12 cellular contexts compared by ENCODE assay signal in genomic region chr2:120576509-120577474, GRCh38.
A peak's percentile ranks its signal among the peaks of the same experiment; 100 is the strongest.
DNase-seq lines count a peak whose midpoint lies in the region; ATAC-seq, FAIRE-seq and TF ChIP-seq lines count a peak whose summit lies in the region.
"Had no signal": no experiment of that assay in that cellular context is flagged by ENCODE, and none has a peak within 500 bp of the region (broad histone marks: within the 10 kb centered on the region; RNA-seq: fewer than 3 reads in every experiment).

No MANE protein-coding gene starts in this region.

- H3K9me3 ChIP-seq in breast epithelium (no peaks in the 10 kb centered on the region), right cardiac atrium (ENCODE audit: control insufficient read depth, low read length) (no peaks in the 10 kb centered on the region), stomach (no peaks in the 10 kb centered on the region)

- peak; percentile 49 for DNase-seq in GM23338 (ENCODE audit: low spot score)
- peak; percentile 57 to 77 for DNase-seq in breast epithelium (ENCODE audit: low spot score in 2 of 2)
- peak; percentile 59 to 87 (median 85) for DNase-seq in right cardiac atrium
- peak; percentile 39 for DNase-seq in stomach
- DNase-seq in T-helper 2 cell treated with Interferon-gamma antibody and Interleukin-4, amounts not matched to agents 5 μg/mL and 100 μg/mL, for 36 hours (ENCODE audit: low spot score) = no peak
- DNase-seq in D721Med (ENCODE audit: insufficient read length, low spot score) = no peak
- no peak for DNase-seq in GM12891 (ENCODE audit: insufficient read length, low spot score)
- DNase-seq: activated CD8-positive, alpha-beta memory T cell treated with anti-CD3 and anti-CD28 coated beads, Interleukin-2, amount 50 U/mL, for 4 hours; NCI-H1930 had no signal

- no peaks in the 10 kb centered on the region for H3K79me2 ChIP-seq in GM23338 (replicated peaks; ENCODE audit: insufficient read depth)

- no peak for TF ChIP-seq EP300 in stomach (IDR thresholded peaks at IDR 0.05)

- intact Hi-C loops in breast epithelium (cut with DNase I; ENCODE audit: low total_unique reads) (loop anchor here (5.0 kb wide), 1 partner anchor 1444 kb away; no protein-coding TSS in a partner anchor), right cardiac atrium (cut with DNase I) (no loop called here), stomach (cut with DNase I; ENCODE audit: low total_unique reads) (no loop called here)

- H3K27me3 ChIP-seq in GM23338 (ENCODE audit: insufficient read depth) = peaks cover 72% of the 10 kb centered on the region
- no peaks in the 10 kb centered on the region for H3K27me3 ChIP-seq in breast epithelium
- H3K27me3 ChIP-seq in right cardiac atrium (ENCODE audit: control insufficient read depth, insufficient read depth) = no peaks in the 10 kb centered on the region
- H3K27me3 ChIP-seq in stomach = peaks cover 0 to 20% (median 10%) of the 10 kb centered on the region in 3 donors

- TF ChIP-seq POLR2A in breast epithelium (IDR thresholded peaks at IDR 0.05) (no peak), stomach (IDR thresholded peaks at IDR 0.05) (no peak), GM12891 (IDR thresholded peaks at IDR 0.05; ENCODE audit: low read depth, low read length) (no peak)

- peak overlapping the region; percentile 63 for H3K4me3 Mint-ChIP-seq in GM23338
- H3K4me3 Mint-ChIP-seq in T-helper 2 cell treated with Interferon-gamma antibody and Interleukin-4, amounts not matched to agents 5 μg/mL and 100 μg/mL, for 36 hours = no peak overlapping the region
- H3K4me3 Mint-ChIP-seq: type B pancreatic cell had no signal

- no peaks in the 10 kb centered on the region for H3F3A ChIP-seq in GM23338 (replicated peaks; ENCODE audit: low read depth)

- ATAC-seq in GM23338 (peak; percentile 59), right cardiac atrium (peak; percentile 54 to 73), GM21360 (IDR thresholded peaks at IDR 0.05; ENCODE audit: unreplicated experiment) (no peak)

- no peaks in the 10 kb centered on the region for H4K20me1 ChIP-seq in GM23338 (replicated peaks; ENCODE audit: insufficient read depth)

- no peaks in the 10 kb centered on the region for H3K36me3 Mint-ChIP-seq in GM23338 (ENCODE audit: low read depth)
- no peaks in the 10 kb centered on the region for H3K36me3 Mint-ChIP-seq in T-helper 2 cell treated with Interferon-gamma antibody and Interleukin-4, amounts not matched to agents 5 μg/mL and 100 μg/mL, for 36 hours (ENCODE audit: low read depth)
- H3K36me3 Mint-ChIP-seq: type B pancreatic cell had no signal

- no peak for TF ChIP-seq CTCF in GM23338 (conservative IDR thresholded peaks at IDR 0.05; ENCODE audit: low read depth in 2 of 2)
- peak in 2 of 3 donors; percentile 15 to 35 for TF ChIP-seq CTCF in breast epithelium (IDR thresholded peaks at IDR 0.05)
- TF ChIP-seq CTCF in stomach (IDR thresholded peaks at IDR 0.05) = no peak
- no peak for TF ChIP-seq CTCF in D721Med (IDR thresholded peaks at IDR 0.05; ENCODE audit: insufficient read depth, missing control alignments)

- no peaks in the 10 kb centered on the region for H3K9me3 Mint-ChIP-seq in GM23338
- H3K9me3 Mint-ChIP-seq in T-helper 2 cell treated with Interferon-gamma antibody and Interleukin-4, amounts not matched to agents 5 μg/mL and 100 μg/mL, for 36 hours = no peaks in the 10 kb centered on the region
- H3K9me3 Mint-ChIP-seq: type B pancreatic cell had no signal

- H3K4me2 ChIP-seq in GM23338 = peak overlapping the region; percentile 76

- peaks cover 65% of the 10 kb centered on the region for H3K27me3 Mint-ChIP-seq in GM23338 (ENCODE audit: insufficient read depth, low read depth, poor library complexity)
- H3K27me3 Mint-ChIP-seq in T-helper 2 cell treated with Interferon-gamma antibody and Interleukin-4, amounts not matched to agents 5 μg/mL and 100 μg/mL, for 36 hours (ENCODE audit: low read depth) = peaks cover 32% of the 10 kb centered on the region

- no peak overlapping the region for H3K27ac Mint-ChIP-seq in GM23338
- no peak overlapping the region for H3K27ac Mint-ChIP-seq in T-helper 2 cell treated with Interferon-gamma antibody and Interleukin-4, amounts not matched to agents 5 μg/mL and 100 μg/mL, for 36 hours
- H3K27ac Mint-ChIP-seq: type B pancreatic cell had no signal

- H3K4me1 ChIP-seq in GM23338 (ENCODE audit: insufficient read depth) = peaks cover 18% of the 10 kb centered on the region
- peaks cover 0 to 7% of the 10 kb centered on the region in 2 donors for H3K4me1 ChIP-seq in breast epithelium
- H3K4me1 ChIP-seq in right cardiac atrium (ENCODE audit: control insufficient read depth, insufficient read depth, low read length) = peaks cover 6% of the 10 kb centered on the region
- H3K4me1 ChIP-seq in stomach = peaks cover 7 to 12% (median 11%) of the 10 kb centered on the region in 4 donors

- no peaks in the 10 kb centered on the region for H3K9me2 ChIP-seq in GM23338 (ENCODE audit: insufficient read depth)

- H3K36me3 ChIP-seq in GM23338 (ENCODE audit: insufficient read depth) = no peaks in the 10 kb centered on the region
- no peaks in the 10 kb centered on the region for H3K36me3 ChIP-seq in breast epithelium
- no peaks in the 10 kb centered on the region for H3K36me3 ChIP-seq in stomach

- WGBS in right cardiac atrium = 11% methylated on average over 51 of the region's 51 CpGs
- WGBS in stomach, 5 donors = 10 to 26% (median 15%) methylated on average over 15 to 51 of the region's 51 CpGs

- no peak for FAIRE-seq in D721Med (lab: Jason Lieb, UNC)
- no peak for FAIRE-seq in GM12891 (lab: Jason Lieb, UNC)

- H3K4me3 ChIP-seq in GM23338 (peak overlapping the region; percentile 50), breast epithelium (peak overlapping the region; percentile 23 to 62 (median 42)), right cardiac atrium (ENCODE audit: low read length) (no peak overlapping the region), stomach (peak overlapping the region; percentile 23 to 33 (median 28))
- H3K4me3 ChIP-seq: lung had no signal

- H3K4me1 Mint-ChIP-seq in GM23338 = peaks cover 22% of the 10 kb centered on the region
- no peaks in the 10 kb centered on the region for H3K4me1 Mint-ChIP-seq in T-helper 2 cell treated with Interferon-gamma antibody and Interleukin-4, amounts not matched to agents 5 μg/mL and 100 μg/mL, for 36 hours (ENCODE audit: low read depth)

- H3K27ac ChIP-seq in GM23338 (ENCODE audit: low read depth) = no peak overlapping the region
- peak overlapping the region; percentile 81 to 82 for H3K27ac ChIP-seq in breast epithelium
- H3K27ac ChIP-seq in right cardiac atrium (ENCODE audit: low read length) = no peak overlapping the region
- peak overlapping the region in 2 of 5 donors; percentile 51 to 62 for H3K27ac ChIP-seq in stomach

- peak overlapping the region; percentile 78 for H2AFZ ChIP-seq in GM23338

TF ChIP-seq in GM23338, 12 proteins besides CTCF, POLR2A, EP300 and RAD21 (continues in another document):
- TF ChIP-seq ZNF114 (CRISPR knock-in tag; IDR thresholded peaks at IDR 0.05) (no peak), JUNB (IDR thresholded peaks at IDR 0.05; ENCODE audit: unreplicated experiment) (no peak), ETS1 (IDR thresholded peaks at IDR 0.05) (no peak), EZH2phosphoT487 (IDR thresholded peaks at IDR 0.05; ENCODE audit: unreplicated experiment) (no peak), NANOG (IDR thresholded peaks at IDR 0.05; ENCODE audit: borderline replicate concordance) (no peak), STAT1 (IDR thresholded peaks at IDR 0.05; ENCODE audit: unreplicated experiment) (no peak)

TF ChIP-seq in GM12891, 5 proteins besides CTCF, POLR2A, EP300 and RAD21:
- TF ChIP-seq POLR2AphosphoS5 (IDR thresholded peaks at IDR 0.05; ENCODE audit: low read depth, low read length) = no peak
- no peak for TF ChIP-seq TAF1 (IDR thresholded peaks at IDR 0.05; ENCODE audit: low read depth, low read length)
- TF ChIP-seq PAX5 (IDR thresholded peaks at IDR 0.05; ENCODE audit: insufficient read depth, low read length, severe bottlenecking) = no peak

Comparison
In these comparisons a context has a peak if more than half of its experiments do, and no peak if none do; other contexts are left out.
1. DNase-seq: peak in GM23338 (single experiment), breast epithelium (2 of 2), right cardiac atrium (3 of 3) and stomach (single experiment); none in T-helper 2 cell treated with Interferon-gamma antibody and Interleukin-4, amounts not matched to agents 5 μg/mL and 100 μg/mL, for 36 hours (single experiment), D721Med (single experiment) and GM12891 (single experiment).
2. H3K27ac ChIP-seq: peak in breast epithelium (2 of 2); none in GM23338 (single experiment) and right cardiac atrium (single experiment).
3. CTCF ChIP-seq: peak in breast epithelium (2 of 3); none in GM23338 (0 of 2), stomach (0 of 7) and D721Med (single experiment).